ENCODE assay signal across 1 cellular context in genomic region chr16:22055881-22056280, GRCh38.
TF ChIP-seq lines count a peak whose summit lies in the region.

No MANE protein-coding gene starts in this region.

TF ChIP-seq in WTC11, 78 proteins besides CTCF, POLR2A, EP300 and RAD21 (continued from another document):
- TF ChIP-seq ZNF425 (CRISPR knock-in tag; conservative IDR thresholded peaks at IDR 0.05): no peak
- TF ChIP-seq CBFB (CRISPR knock-in tag; IDR thresholded peaks at IDR 0.05; ENCODE audit: low read depth): no peak
- no peak for TF ChIP-seq ZBTB43 (CRISPR knock-in tag; IDR thresholded peaks at IDR 0.05)
- TF ChIP-seq JUN (CRISPR knock-in tag; IDR thresholded peaks at IDR 0.05): no peak
- TF ChIP-seq NR1H2 (CRISPR knock-in tag; IDR thresholded peaks at IDR 0.05): no peak
- TF ChIP-seq ZNF532 (CRISPR knock-in tag; IDR thresholded peaks at IDR 0.05; ENCODE audit: borderline replicate concordance): no peak
- no peak for TF ChIP-seq ATF3 (CRISPR knock-in tag; conservative IDR thresholded peaks at IDR 0.05)
- TF ChIP-seq PREB (CRISPR knock-in tag; IDR thresholded peaks at IDR 0.05; ENCODE audit: borderline replicate concordance): no peak
- no peak for TF ChIP-seq ZNF121 (CRISPR knock-in tag; IDR thresholded peaks at IDR 0.05)
- no peak for TF ChIP-seq JAZF1 (CRISPR knock-in tag; IDR thresholded peaks at IDR 0.05)
- TF ChIP-seq MLX (CRISPR knock-in tag; IDR thresholded peaks at IDR 0.05): no peak
- TF ChIP-seq FOXJ3 (CRISPR knock-in tag; IDR thresholded peaks at IDR 0.05; ENCODE audit: borderline replicate concordance): no peak
- TF ChIP-seq TP53 (CRISPR knock-in tag; IDR thresholded peaks at IDR 0.05): no peak
- no peak for TF ChIP-seq MYBL2 (CRISPR knock-in tag; IDR thresholded peaks at IDR 0.05)
- no peak for TF ChIP-seq STAT6 (CRISPR knock-in tag; conservative IDR thresholded peaks at IDR 0.05; ENCODE audit: low read depth)
